ENCODE assay signal across 18 cellular contexts in genomic region chr2:53668624-53669026, GRCh38.
"Had no signal": no experiment of that assay in that cellular context is flagged by ENCODE, and none has a peak within 500 bp of the region (broad histone marks: within the 10 kb centered on the region; RNA-seq: fewer than 3 reads in every experiment).

No MANE protein-coding gene starts in this region.

- H3K27me3 Mint-ChIP-seq: activated CD4-positive, alpha-beta T cell treated with anti-CD3 and anti-CD28 coated beads, Interleukin-2, amount 10 ng/mL, durations not matched to agents 24 days and 14 days; activated T-cell treated with anti-CD3 and anti-CD28 coated beads, Interleukin-2, amount 50 U/mL, for 24 hours had no signal

- ATAC-seq: activated CD8-positive, alpha-beta T cell treated with anti-CD3 and anti-CD28 coated beads, Interleukin-2, amount 10 ng/mL, durations not matched to agents 7 days and 5 days had no signal

- H3K27me3 ChIP-seq: dorsolateral prefrontal cortex, thyroid gland had no signal

- H3K4me1 ChIP-seq: thyroid gland had no signal

- FAIRE-seq: TTC549 had no signal

- H3K9me3 Mint-ChIP-seq: activated T-helper 2 cell treated with anti-CD3 and anti-CD28 coated beads, Interferon-gamma antibody, Interleukin-2, Interleukin-4, amounts not matched to agents 10 μg/mL and 5 μg/mL and 100 μg/mL, durations not matched to agents 14 hours and 24 hours and 36 hours had no signal

- H3K36me3 ChIP-seq: thyroid gland had no signal

- H3K4me3 ChIP-seq: dorsolateral prefrontal cortex, lung, thyroid gland had no signal

- H3K9me3 ChIP-seq: thyroid gland had no signal

- H3K4me1 Mint-ChIP-seq: activated CD4-positive, alpha-beta T cell treated with anti-CD3 and anti-CD28 coated beads, Interleukin-2, amount 10 ng/mL, durations not matched to agents 24 days and 14 days; nephron progenitor cell had no signal

- H3K4me3 Mint-ChIP-seq: activated CD4-positive, alpha-beta T cell treated with anti-CD3 and anti-CD28 coated beads, Interleukin-2, amount 10 ng/mL, durations not matched to agents 24 days and 14 days; activated CD8-positive, alpha-beta T cell treated with anti-CD3 and anti-CD28 coated beads, Interleukin-2, amount 10 ng/mL, durations not matched to agents 7 days and 5 days; activated naive CD4-positive, alpha-beta T cell treated with anti-CD3 and anti-CD28 coated beads for 36 hours; activated T-cell treated with anti-CD3 and anti-CD28 coated beads, Interleukin-2, amount 50 U/mL, for 24 hours; nephron progenitor cell had no signal

- H3K27ac Mint-ChIP-seq: activated CD4-positive, alpha-beta T cell treated with anti-CD3 and anti-CD28 coated beads, Interleukin-2, amount 10 ng/mL, durations not matched to agents 24 days and 14 days; activated CD8-positive, alpha-beta T cell treated with anti-CD3 and anti-CD28 coated beads, Interleukin-2, amount 10 ng/mL, durations not matched to agents 7 days and 5 days; activated naive CD4-positive, alpha-beta T cell treated with anti-CD3 and anti-CD28 coated beads for 36 hours; activated T-cell treated with anti-CD3 and anti-CD28 coated beads, Interleukin-2, amount 50 U/mL, for 24 hours; activated T-helper 2 cell treated with anti-CD3 and anti-CD28 coated beads, Interferon-gamma antibody, Interleukin-2, Interleukin-4, amounts not matched to agents 10 μg/mL and 5 μg/mL and 100 μg/mL, durations not matched to agents 14 hours and 24 hours and 36 hours; nephron progenitor cell had no signal

- DNase-seq: activated CD4-positive, alpha-beta T cell treated with anti-CD3 and anti-CD28 coated beads, Interleukin-2, amount 10 ng/mL, durations not matched to agents 24 days and 14 days; activated CD8-positive, alpha-beta T cell treated with anti-CD3 and anti-CD28 coated beads, Interleukin-2, amount 10 ng/mL, durations not matched to agents 7 days and 5 days; activated naive CD4-positive, alpha-beta T cell treated with anti-CD3 and anti-CD28 coated beads for 36 hours; activated T-cell treated with anti-CD3 and anti-CD28 coated beads, Interleukin-2, amount 50 U/mL, for 24 hours; aorta; dorsolateral prefrontal cortex; foreskin melanocyte; glutamatergic neuron; hippocampal formation; islet precursor cell; nephron progenitor cell; nucleus accumbens; stimulated activated CD4-positive, alpha-beta T cell treated with anti-CD3 and anti-CD28 coated beads, Interleukin-2, amount 100 ng/mL, for 24 hours; stimulated activated naive CD4-positive, alpha-beta T cell treated with Interleukin-2 at 50 U/mL for 16 hours; thyroid gland had no signal

- H3K27ac ChIP-seq: dorsolateral prefrontal cortex, thyroid gland had no signal
